ENCODE assay signal across 2 cellular contexts in the genomic region with DNA sequence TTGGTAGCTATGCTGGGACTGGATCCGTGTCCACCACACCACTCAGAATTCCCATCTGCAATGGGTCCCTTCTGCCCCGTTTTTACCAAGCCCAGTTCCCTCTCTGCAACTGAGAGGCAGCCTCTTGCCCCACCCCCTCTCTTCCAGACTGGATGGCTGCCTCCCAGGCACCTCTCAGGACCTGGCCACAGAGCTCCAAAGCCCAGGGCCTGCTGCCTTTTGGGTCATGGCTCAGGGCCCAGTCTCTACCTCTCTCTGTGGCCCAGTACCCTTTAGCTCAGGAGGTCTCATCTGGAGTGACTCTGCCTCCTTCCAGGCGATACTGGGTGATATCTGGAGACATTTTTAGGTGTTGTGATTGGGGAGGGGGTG.
TF ChIP-seq lines count a peak whose summit lies in the region.

No MANE protein-coding gene starts in this region.

TF ChIP-seq in IMR-90, 13 proteins besides CTCF, POLR2A, EP300 and RAD21:
- no peak for TF ChIP-seq MAFK (IDR thresholded peaks at IDR 0.05; ENCODE audit: low read depth, low read length)
- no peak for TF ChIP-seq RCOR1 (IDR thresholded peaks at IDR 0.05; ENCODE audit: insufficient replicate concordance, low read length)

TF ChIP-seq in K562, 482 proteins besides CTCF, POLR2A, EP300 and RAD21:
- TF ChIP-seq POU5F1 (IDR thresholded peaks at IDR 0.05; ENCODE audit: borderline replicate concordance, low read depth, low read length, partially characterized antibody), result peak; percentile 3
- no peak for TF ChIP-seq SREBF1 (IDR thresholded peaks at IDR 0.05; ENCODE audit: borderline replicate concordance, low read depth, low read length)
- TF ChIP-seq, protein P1, sequence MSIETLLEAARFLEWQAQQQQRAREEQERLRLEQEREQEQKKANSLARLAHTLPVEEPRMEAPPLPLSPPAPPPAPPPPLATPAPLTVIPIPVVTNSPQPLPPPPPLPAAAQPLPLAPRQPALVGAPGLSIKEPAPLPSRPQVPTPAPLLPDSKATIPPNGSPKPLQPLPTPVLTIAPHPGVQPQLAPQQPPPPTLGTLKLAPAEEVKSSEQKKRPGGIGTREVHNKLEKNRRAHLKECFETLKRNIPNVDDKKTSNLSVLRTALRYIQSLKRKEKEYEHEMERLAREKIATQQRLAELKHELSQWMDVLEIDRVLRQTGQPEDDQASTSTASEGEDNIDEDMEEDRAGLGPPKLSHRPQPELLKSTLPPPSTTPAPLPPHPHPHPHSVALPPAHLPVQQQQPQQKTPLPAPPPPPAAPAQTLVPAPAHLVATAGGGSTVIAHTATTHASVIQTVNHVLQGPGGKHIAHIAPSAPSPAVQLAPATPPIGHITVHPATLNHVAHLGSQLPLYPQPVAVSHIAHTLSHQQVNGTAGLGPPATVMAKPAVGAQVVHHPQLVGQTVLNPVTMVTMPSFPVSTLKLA (conservative IDR thresholded peaks at IDR 0.05), result no peak
- no peak for TF ChIP-seq MTA3 (IDR thresholded peaks at IDR 0.05; ENCODE audit: borderline replicate concordance)
- TF ChIP-seq, protein P2, sequence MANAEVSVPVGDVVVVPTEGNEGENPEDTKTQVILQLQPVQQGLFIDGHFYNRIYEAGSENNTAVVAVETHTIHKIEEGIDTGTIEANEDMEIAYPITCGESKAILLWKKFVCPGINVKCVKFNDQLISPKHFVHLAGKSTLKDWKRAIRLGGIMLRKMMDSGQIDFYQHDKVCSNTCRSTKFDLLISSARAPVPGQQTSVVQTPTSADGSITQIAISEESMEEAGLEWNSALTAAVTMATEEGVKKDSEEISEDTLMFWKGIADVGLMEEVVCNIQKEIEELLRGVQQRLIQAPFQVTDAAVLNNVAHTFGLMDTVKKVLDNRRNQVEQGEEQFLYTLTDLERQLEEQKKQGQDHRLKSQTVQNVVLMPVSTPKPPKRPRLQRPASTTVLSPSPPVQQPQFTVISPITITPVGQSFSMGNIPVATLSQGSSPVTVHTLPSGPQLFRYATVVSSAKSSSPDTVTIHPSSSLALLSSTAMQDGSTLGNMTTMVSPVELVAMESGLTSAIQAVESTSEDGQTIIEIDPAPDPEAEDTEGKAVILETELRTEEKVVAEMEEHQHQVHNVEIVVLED (CRISPR knock-in tag; IDR thresholded peaks at IDR 0.05), result no peak
- TF ChIP-seq PRDM10 (IDR thresholded peaks at IDR 0.05; ENCODE audit: partially characterized antibody), result peak; percentile 27
- no peak for TF ChIP-seq ZNF764 (CRISPR knock-in tag; IDR thresholded peaks at IDR 0.05; ENCODE audit: low read depth)
- no peak for TF ChIP-seq HEY1 (CRISPR knock-in tag; IDR thresholded peaks at IDR 0.05; ENCODE audit: borderline replicate concordance)
- TF ChIP-seq XRCC4 (IDR thresholded peaks at IDR 0.05; ENCODE audit: extremely low read depth, insufficient read depth, insufficient read length), result no peak
- no peak for TF ChIP-seq SMC3 (conservative IDR thresholded peaks at IDR 0.05; ENCODE audit: insufficient read depth, low read depth, low read length)
- no peak for TF ChIP-seq E2F6 (IDR thresholded peaks at IDR 0.05; ENCODE audit: borderline replicate concordance in 1 of 2, extremely low read depth in 1 of 2, insufficient read depth in 1 of 2, insufficient read length in 1 of 2, low read depth in 1 of 2, low read length in 1 of 2, poor library complexity in 1 of 2, severe bottlenecking in 1 of 2)
- no peak for TF ChIP-seq ZNF165 (CRISPR knock-in tag; IDR thresholded peaks at IDR 0.05; ENCODE audit: borderline replicate concordance)
- no peak for TF ChIP-seq HLTF (IDR thresholded peaks at IDR 0.05)
- TF ChIP-seq NONO (IDR thresholded peaks at IDR 0.05; ENCODE audit: low read depth in 2 of 2, low read length in 1 of 2), result no peak
- no peak for TF ChIP-seq CHCHD3 (CRISPR knock-in tag; IDR thresholded peaks at IDR 0.05)
